In genomic region chr7:130895006-130895750, GRCh38 we compare ENCODE assay signal across 9 cellular contexts.
DNase-seq lines count a peak whose midpoint lies in the region; ATAC-seq and TF ChIP-seq lines count a peak whose summit lies in the region.
"Had no signal": no experiment of that assay in that cellular context is flagged by ENCODE, and none has a peak within 500 bp of the region (broad histone marks: within the 10 kb centered on the region; RNA-seq: fewer than 3 reads in every experiment).

No MANE protein-coding gene starts in this region.

- intact Hi-C loops in CD4-positive, alpha-beta T cell (cut with DNase I, micrococcal nuclease) = loop anchor here (5.0 to 10.0 kb wide), 4 partner anchors 60 to 760 kb away; no protein-coding TSS in a partner anchor
- intact Hi-C loops in dorsolateral prefrontal cortex (cut with DNase I) = loop anchor here (5.0 to 10.0 kb wide), 4 partner anchors 140 to 620 kb away; no protein-coding TSS in a partner anchor

- H3K27ac ChIP-seq in CD4-positive, alpha-beta T cell (ENCODE audit: low read depth, low read length) = no peak overlapping the region
- H3K27ac ChIP-seq in RWPE1 (peak overlapping the region; percentile 87), dorsolateral prefrontal cortex (peak overlapping the region in 58 of 59 donors; percentile 7 to 95 (median 78)), neuronal stem cell (replicated peaks; ENCODE audit: low read length) (no peak overlapping the region)

- no peaks in the 10 kb centered on the region for H3K36me3 ChIP-seq in neuronal stem cell (replicated peaks in 1 of 2; ENCODE audit: control insufficient read depth in 2 of 2, insufficient read depth in 2 of 2, low read length in 2 of 2)

- H3K79me1 ChIP-seq in neuronal stem cell (ENCODE audit: low read depth, low read length) = no peaks in the 10 kb centered on the region

- no peak for ATAC-seq in CD4-positive, alpha-beta T cell (ENCODE audit: poor library complexity)
- ATAC-seq in HG02970 (IDR thresholded peaks at IDR 0.05; ENCODE audit: low FRiP score, unreplicated experiment) = no peak
- ATAC-seq in GM19455 (IDR thresholded peaks at IDR 0.05; ENCODE audit: unreplicated experiment) = no peak

- no peak overlapping the region for H2BK5ac ChIP-seq in neuronal stem cell (ENCODE audit: low read length)

- H3K27me3 ChIP-seq in CD4-positive, alpha-beta T cell (ENCODE audit: control insufficient read depth, insufficient read depth, low read length) = no peaks in the 10 kb centered on the region
- H3K27me3 ChIP-seq in dorsolateral prefrontal cortex (no peaks in the 10 kb centered on the region), neuronal stem cell (ENCODE audit: control insufficient read depth in 3 of 3, insufficient read depth in 3 of 3, low read depth in 1 of 3, low read length in 3 of 3) (no peaks in the 10 kb centered on the region)

- H2AFZ ChIP-seq in neuronal stem cell (ENCODE audit: low read length) = no peak overlapping the region

- POLR2A ChIA-PET in CD4-positive, alpha-beta T cell (lab: Charles Lee) = no interaction called here
- POLR2A ChIA-PET in RWPE1 (lab: Yijun Ruan, JAX; ENCODE audit: low non-redundant PET) = no interaction called here

- no peak overlapping the region for H2AK5ac ChIP-seq in neuronal stem cell (ENCODE audit: low read depth, low read length)

- H3K4me2 ChIP-seq in neuronal stem cell (ENCODE audit: insufficient read depth, low read length, poor library complexity, severe bottlenecking) = no peak overlapping the region

- H3K23ac ChIP-seq in neuronal stem cell (ENCODE audit: low read depth, low read length, poor library complexity) = no peak overlapping the region

- no peak overlapping the region for H3K4me3 Mint-ChIP-seq in CD4-positive, alpha-beta T cell

- no peaks in the 10 kb centered on the region for H3K9me3 Mint-ChIP-seq in CD4-positive, alpha-beta T cell

- no CpG with 5 or more reads among the region's 20 CpGs for WGBS in neuronal stem cell (ENCODE audit: extremely low coverage in 2 of 2, insufficient read length in 2 of 2, insufficient replicate concordance in 1 of 2), 2 donors

- H3K9me3 ChIP-seq in CD4-positive, alpha-beta T cell (ENCODE audit: control insufficient read depth, low read length) = no peaks in the 10 kb centered on the region
- H3K9me3 ChIP-seq in neuronal stem cell (replicated peaks in 1 of 2; ENCODE audit: control insufficient read depth in 2 of 2, insufficient read depth in 1 of 2, low read depth in 1 of 2, low read length in 2 of 2) = peaks cover 2 to 19% of the 10 kb centered on the region in 2 donors

- H3K27me3 Mint-ChIP-seq in CD4-positive, alpha-beta T cell = no peaks in the 10 kb centered on the region

- H4K91ac ChIP-seq in neuronal stem cell (ENCODE audit: low read depth, low read length, poor library complexity) = no peak overlapping the region

- H3K9ac ChIP-seq in neuronal stem cell (ENCODE audit: low read depth, low read length, poor library complexity) = no peak overlapping the region

- peaks cover 92% of the 10 kb centered on the region for H3K36me3 Mint-ChIP-seq in CD4-positive, alpha-beta T cell (ENCODE audit: low read depth)

- no peak overlapping the region for H2BK15ac ChIP-seq in neuronal stem cell (ENCODE audit: low read length)

- H3K4me1 ChIP-seq in neuronal stem cell (ENCODE audit: control insufficient read depth in 2 of 2, insufficient read depth in 1 of 2, low read depth in 1 of 2, low read length in 2 of 2) = peaks cover 6% of the 10 kb centered on the region in 2 donors

- H3K4me3 ChIP-seq in dorsolateral prefrontal cortex = no peak overlapping the region
- H3K4me3 ChIP-seq in neuronal stem cell (ENCODE audit: low read length in 2 of 2) = no peak overlapping the region

- no peak for TF ChIP-seq CTCF in CD4-positive, alpha-beta T cell (IDR thresholded peaks at IDR 0.05)
- no peak for TF ChIP-seq CTCF in RWPE1 (conservative IDR thresholded peaks at IDR 0.05; ENCODE audit: low read depth)
- TF ChIP-seq CTCF in dorsolateral prefrontal cortex (IDR thresholded peaks at IDR 0.05 in 54 of 56, conservative IDR thresholded peaks at IDR 0.05 in 2 of 56; ENCODE audit: low read depth in 1 of 56, partially characterized antibody in 56 of 56) = no peak

- H3K27ac Mint-ChIP-seq in CD4-positive, alpha-beta T cell = peak overlapping the region; percentile 82

- CTCF ChIA-PET in CD4-positive, alpha-beta T cell (lab: Charles Lee) = interaction anchor here (0.7 to 3.6 kb wide), 4 partner anchors 17 to 145 kb away, joined by 3 to 50 read pairs (median 8); no protein-coding TSS in a partner anchor
- CTCF ChIA-PET in RWPE1 (lab: Yijun Ruan, JAX) = interaction anchor here (0.6 to 1.5 kb wide), 3 partner anchors 20 to 112 kb away, joined by 3 to 7 read pairs (median 3); no protein-coding TSS in a partner anchor

- peak overlapping the region; percentile 11 for H3K18ac ChIP-seq in neuronal stem cell (ENCODE audit: low read length)

- H2BK120ac ChIP-seq in neuronal stem cell (ENCODE audit: low read depth, low read length) = no peak overlapping the region

- H4K8ac ChIP-seq in neuronal stem cell (ENCODE audit: low read depth, low read length) = no peak overlapping the region

- H3K4me1 Mint-ChIP-seq in CD4-positive, alpha-beta T cell (ENCODE audit: low read depth) = peaks cover 63% of the 10 kb centered on the region

- no peak overlapping the region for H2BK12ac ChIP-seq in neuronal stem cell (ENCODE audit: low read length)

- no peak overlapping the region for H3K14ac ChIP-seq in neuronal stem cell (ENCODE audit: low read length)

- DNase-seq in CD4-positive, alpha-beta T cell = no peak
- DNase-seq in RWPE1 (ENCODE audit: low spot score) (no peak), dorsolateral prefrontal cortex (no peak), neuronal stem cell (ENCODE audit: low spot score) (no peak), NCI-H1930 (lab: John Stamatoyannopoulos, UW) (no peak), NCI-H524 treated with DMSO at 0.1 percent for 48 hours (lab: John Stamatoyannopoulos, UW) (no peak)
- DNase-seq: OCI-M1 had no signal

- no peak overlapping the region for H3K4ac ChIP-seq in neuronal stem cell (ENCODE audit: low read length)

Comparison
In these comparisons a context has a peak if more than half of its experiments do, and no peak if none do; other contexts are left out.
1. H3K27ac ChIP-seq: peak in RWPE1 (single experiment) and dorsolateral prefrontal cortex (58 of 59); none in CD4-positive, alpha-beta T cell (single experiment) and neuronal stem cell (single experiment).